Comparison of ENCODE assay signal across 31 cellular contexts in genomic region chr11:78685156-78685555, GRCh38.
"Had no signal": no experiment of that assay in that cellular context is flagged by ENCODE, and none has a peak within 500 bp of the region (broad histone marks: within the 10 kb centered on the region; RNA-seq: fewer than 3 reads in every experiment).

No MANE protein-coding gene starts in this region.

- H3K27ac ChIP-seq: adrenal gland, body of pancreas, brain microvascular endothelial cell, breast epithelium, VCaP had no signal

- H3K9me3 ChIP-seq: adrenal gland, body of pancreas, breast epithelium had no signal

- H3K4me1 ChIP-seq: adrenal gland, body of pancreas, breast epithelium had no signal

- DNase-seq: activated B cell treated with CpG ODN at 0.5 μM for 24 hours; activated CD4-positive, alpha-beta memory T cell treated with anti-CD3 and anti-CD28 coated beads for 36 hours; activated CD4-positive, alpha-beta T cell treated with anti-CD3 and anti-CD28 coated beads for 4 hours; activated CD4-positive, alpha-beta T cell treated with anti-CD3 and anti-CD28 coated beads, Interleukin-2, amount 10 ng/mL, durations not matched to agents 24 days and 14 days; activated CD4-positive, alpha-beta T cell treated with anti-CD3 and anti-CD28 coated beads, Interleukin-2, amount 50 U/mL, for 1 hour; activated CD4-positive, alpha-beta T cell treated with anti-CD3 and anti-CD28 coated beads, Interleukin-2, amount 50 U/mL, for 4 hours; activated CD4-positive, CD25-positive, alpha-beta regulatory T cell treated with anti-CD3 and anti-CD28 coated beads, Interleukin-2, amount 50 U/mL, for 72 hours; activated CD8-positive, alpha-beta memory T cell treated with anti-CD3 and anti-CD28 coated beads, Interleukin-2, amount 50 U/mL, for 4 hours; activated CD8-positive, alpha-beta T cell treated with anti-CD3 and anti-CD28 coated beads for 36 hours; activated effector memory CD4-positive, alpha-beta T cell treated with anti-CD3 and anti-CD28 coated beads, Interleukin-2, amount 50 U/mL, for 16 hours; activated gamma-delta T cell treated with Interleukin-2 at 50 U/mL for 16 hours; activated naive CD4-positive, alpha-beta T cell; activated naive CD4-positive, alpha-beta T cell treated with anti-CD3 and anti-CD28 coated beads for 36 hours; activated naive CD4-positive, alpha-beta T cell treated with anti-CD3 and anti-CD28 coated beads, Interleukin-2, amount 50 U/mL, for 16 hours; activated naive CD8-positive, alpha-beta T cell treated with anti-CD3 and anti-CD28 coated beads for 36 hours; activated T-cell treated with anti-CD3 and anti-CD28 coated beads for 4 hours; activated T-cell treated with anti-CD3 and anti-CD28 coated beads, Interleukin-2, amount 50 U/mL, for 1 hour; activated T-cell treated with anti-CD3 and anti-CD28 coated beads, Interleukin-2, amount 50 U/mL, for 4 hours; activated T-cell treated with anti-CD3 and anti-CD28 coated beads, Interleukin-2, amount 50 U/mL, for 72 hours; adrenal gland; amniotic stem cell; aorta; body of pancreas; brain microvascular endothelial cell; central memory CD4-positive, alpha-beta T cell; T-helper 2 cell; T-helper 9 cell had no signal

- H3K4me3 ChIP-seq: adrenal gland, body of pancreas, breast epithelium had no signal

- H3K27me3 ChIP-seq: adrenal gland, body of pancreas, brain microvascular endothelial cell had no signal

- H3K36me3 ChIP-seq: adrenal gland, brain microvascular endothelial cell, breast epithelium had no signal

- ATAC-seq: activated CD8-positive, alpha-beta T cell treated with anti-CD3 and anti-CD28 coated beads for 36 hours; activated naive CD4-positive, alpha-beta T cell treated with anti-CD3 and anti-CD28 coated beads, Interleukin-2, amount 50 U/mL, for 72 hours; activated T-cell treated with anti-CD3 and anti-CD28 coated beads, Interleukin-2, amount 50 U/mL, for 4 hours; activated T-cell treated with anti-CD3 and anti-CD28 coated beads, Interleukin-2, amount 50 U/mL, for 72 hours; activated T-helper 17 cell treated with anti-CD3 and anti-CD28 coated beads, Interleukin-2, amount 50 U/mL, for 72 hours; body of pancreas had no signal
